In genomic region chr1:32105338-32105737, GRCh38 we compare ENCODE assay signal across 24 cellular contexts.
"Had no signal": no experiment of that assay in that cellular context is flagged by ENCODE, and none has a peak within 500 bp of the region (broad histone marks: within the 10 kb centered on the region; RNA-seq: fewer than 3 reads in every experiment).

No MANE protein-coding gene starts in this region.

- H3K27me3 Mint-ChIP-seq: dendritic cell treated with granulocyte-macrophage colony-stimulating factor and Interleukin-4, amounts not matched to agents 40 ng/mL and 50 ng/mL, for 4 days; effector memory CD8-positive, alpha-beta T cell; naive B cell; progenitor cell of endocrine pancreas; stimulated activated naive CD8-positive, alpha-beta T cell treated with anti-CD3 and anti-CD28 coated beads, Interleukin-15, Interleukin-2, amounts not matched to agents 100 ng/mL and 50 ng/mL, for 24 hours had no signal

- H3K36me3 Mint-ChIP-seq: naive B cell had no signal

- H3K36me3 ChIP-seq: neural progenitor cell, pancreas had no signal

- H3K9me3 Mint-ChIP-seq: dendritic cell treated with granulocyte-macrophage colony-stimulating factor and Interleukin-4, amounts not matched to agents 40 ng/mL and 50 ng/mL, for 4 days; effector memory CD8-positive, alpha-beta T cell; naive B cell; neural progenitor cell; stimulated activated naive CD8-positive, alpha-beta T cell treated with anti-CD3 and anti-CD28 coated beads, Interleukin-15, Interleukin-2, amounts not matched to agents 100 ng/mL and 50 ng/mL, for 24 hours had no signal

- H3K27me3 ChIP-seq: esophagus muscularis mucosa, gastroesophageal sphincter, neural progenitor cell, pancreas, testis, tibial nerve had no signal

- DNase-seq: cerebellar nuclear complex; effector memory CD8-positive, alpha-beta T cell; glutamatergic neuron; kidney; left cardiac atrium; left ventricle myocardium inferior; lower lobe of right lung; mesenchymal stem cell; naive B cell; occipital lobe; pancreas; right cardiac atrium; stimulated activated CD4-positive, alpha-beta T cell treated with anti-CD3 and anti-CD28 coated beads, Interleukin-2, amount 100 ng/mL, for 48 hours; testis had no signal

- H3K9me3 ChIP-seq: esophagus muscularis mucosa, gastroesophageal sphincter, left ventricle myocardium inferior, lower lobe of right lung, pancreas, testis, tibial nerve had no signal

- H3K27ac Mint-ChIP-seq: neural progenitor cell; progenitor cell of endocrine pancreas; stimulated activated naive CD8-positive, alpha-beta T cell treated with anti-CD3 and anti-CD28 coated beads, Interleukin-15, Interleukin-2, amounts not matched to agents 100 ng/mL and 50 ng/mL, for 24 hours had no signal

- ATAC-seq: effector memory CD8-positive, alpha-beta T cell; gastroesophageal sphincter; left cardiac atrium; lower lobe of right lung; pancreas; right cardiac atrium had no signal

- H3K4me3 Mint-ChIP-seq: dendritic cell treated with granulocyte-macrophage colony-stimulating factor and Interleukin-4, amounts not matched to agents 40 ng/mL and 50 ng/mL, for 4 days; stimulated activated naive CD8-positive, alpha-beta T cell treated with anti-CD3 and anti-CD28 coated beads, Interleukin-15, Interleukin-2, amounts not matched to agents 100 ng/mL and 50 ng/mL, for 24 hours had no signal

- FAIRE-seq: colon, kidney, pancreas had no signal

- H3K27ac ChIP-seq: epithelial cell of prostate, esophagus muscularis mucosa, gastroesophageal sphincter, left ventricle myocardium inferior, lower lobe of right lung, neural progenitor cell, pancreas, testis, tibial nerve had no signal

- H3K4me3 ChIP-seq: esophagus muscularis mucosa, gastroesophageal sphincter, left ventricle myocardium inferior, lower lobe of right lung, neural progenitor cell, pancreas, smooth muscle cell, testis, tibial nerve had no signal
